2 cellular contexts compared by ENCODE assay signal in the genomic region with DNA sequence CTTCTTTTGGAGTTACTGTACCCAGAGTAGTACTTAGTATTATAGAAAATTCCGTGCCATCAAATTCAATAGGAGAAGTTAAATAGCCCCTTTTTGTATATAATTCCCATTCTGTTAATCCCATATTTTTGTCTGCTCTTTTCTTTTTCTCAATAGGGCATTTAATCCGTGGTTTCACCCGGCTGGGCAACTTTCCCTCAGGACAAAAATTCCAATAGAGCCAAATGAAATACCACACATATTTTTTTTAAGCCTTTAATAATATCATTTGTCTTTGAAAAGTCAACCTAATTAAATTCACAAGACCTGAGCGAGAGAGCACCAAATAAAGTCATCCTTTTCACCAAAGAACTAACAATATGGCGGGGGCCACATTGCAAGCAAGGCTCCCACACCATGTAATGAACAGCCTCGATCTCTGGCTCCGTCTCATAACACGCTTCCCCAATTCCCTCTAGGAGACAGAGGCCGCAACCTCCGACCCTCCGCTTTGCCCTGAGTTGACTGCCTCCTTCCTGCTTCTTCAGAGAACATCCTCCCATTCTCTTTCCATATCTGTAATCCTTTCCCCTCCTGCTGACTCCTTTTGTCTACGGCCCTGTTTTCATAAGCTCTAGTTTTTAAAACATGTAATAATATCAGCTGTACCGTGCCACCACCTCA.
TF ChIP-seq lines count a peak whose summit lies in the region.

No MANE protein-coding gene starts in this region.

TF ChIP-seq in IMR-90, 13 proteins besides CTCF, POLR2A, EP300 and RAD21:
- no peak for TF ChIP-seq MAFK (IDR thresholded peaks at IDR 0.05; ENCODE audit: low read depth, low read length)
- TF ChIP-seq FOS (IDR thresholded peaks at IDR 0.05; ENCODE audit: low read depth, low read length) = no peak
- no peak for TF ChIP-seq NFE2L2 (IDR thresholded peaks at IDR 0.05; ENCODE audit: low read depth, low read length)
- TF ChIP-seq SMC3 (IDR thresholded peaks at IDR 0.05; ENCODE audit: low read depth, low read length) = no peak
- TF ChIP-seq CEBPB (IDR thresholded peaks at IDR 0.05; ENCODE audit: low read depth, low read length) = no peak
- TF ChIP-seq RFX5 (IDR thresholded peaks at IDR 0.05; ENCODE audit: low read depth, low read length) = no peak
- no peak for TF ChIP-seq RCOR1 (IDR thresholded peaks at IDR 0.05; ENCODE audit: insufficient replicate concordance, low read length)
- TF ChIP-seq, protein P1, sequence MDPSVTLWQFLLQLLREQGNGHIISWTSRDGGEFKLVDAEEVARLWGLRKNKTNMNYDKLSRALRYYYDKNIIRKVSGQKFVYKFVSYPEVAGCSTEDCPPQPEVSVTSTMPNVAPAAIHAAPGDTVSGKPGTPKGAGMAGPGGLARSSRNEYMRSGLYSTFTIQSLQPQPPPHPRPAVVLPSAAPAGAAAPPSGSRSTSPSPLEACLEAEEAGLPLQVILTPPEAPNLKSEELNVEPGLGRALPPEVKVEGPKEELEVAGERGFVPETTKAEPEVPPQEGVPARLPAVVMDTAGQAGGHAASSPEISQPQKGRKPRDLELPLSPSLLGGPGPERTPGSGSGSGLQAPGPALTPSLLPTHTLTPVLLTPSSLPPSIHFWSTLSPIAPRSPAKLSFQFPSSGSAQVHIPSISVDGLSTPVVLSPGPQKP (IDR thresholded peaks at IDR 0.05; ENCODE audit: borderline replicate concordance, low read depth, low read length) = no peak

TF ChIP-seq in HepG2, 621 proteins besides CTCF, POLR2A, EP300 and RAD21:
- TF ChIP-seq FOXC1 (CRISPR knock-in tag; IDR thresholded peaks at IDR 0.05; ENCODE audit: borderline replicate concordance) (no peak), ZNF333 (CRISPR knock-in tag; IDR thresholded peaks at IDR 0.05; ENCODE audit: borderline replicate concordance) (no peak)
